Comparison of ENCODE assay signal across 8 cellular contexts in the genomic region with DNA sequence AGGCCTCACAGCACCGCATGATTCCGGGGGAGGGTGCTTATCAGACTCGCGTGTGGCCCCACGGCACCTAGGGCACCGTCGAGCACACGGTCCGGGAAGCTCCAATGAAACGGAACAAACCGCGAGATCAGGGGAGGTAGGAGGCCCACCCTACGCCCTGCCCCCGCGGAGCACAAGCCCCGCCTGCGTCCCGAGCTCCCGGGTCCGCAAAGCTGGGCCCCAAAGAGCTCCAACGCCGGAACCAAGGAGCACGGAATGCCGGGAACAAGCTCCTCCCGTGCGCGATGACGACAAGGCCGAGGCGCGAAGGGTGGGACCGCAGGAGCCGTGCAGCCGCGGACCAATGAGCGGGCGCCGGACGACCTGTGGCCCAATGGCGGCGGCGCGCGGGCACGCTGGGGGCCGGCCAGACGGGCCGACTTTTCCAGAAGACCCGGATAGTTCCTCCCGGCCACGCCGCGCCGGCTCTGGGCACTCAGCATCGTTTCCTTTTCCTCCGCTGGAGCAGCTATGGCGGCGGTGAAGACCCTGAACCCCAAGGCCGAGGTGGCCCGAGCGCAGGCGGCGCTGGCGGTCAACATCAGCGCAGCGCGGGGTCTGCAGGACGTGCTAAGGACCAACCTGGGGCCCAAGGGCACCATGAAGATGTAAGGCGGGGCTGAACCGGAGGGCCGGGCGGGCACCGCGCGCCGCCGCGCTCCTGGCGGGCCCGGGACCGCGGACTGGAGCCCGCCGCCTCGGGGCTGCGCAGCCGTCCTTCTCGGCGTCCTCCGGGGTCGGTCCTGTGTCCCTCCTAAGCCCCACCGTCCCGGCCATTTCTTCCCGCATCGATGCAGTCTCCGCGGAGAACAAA. TPM values are rescaled to one million over a fixed set of nuclear protein-coding genes. Genes with fewer than 3 reads are reported as not detected.
DNase-seq lines count a peak whose midpoint lies in the region; ATAC-seq and TF ChIP-seq lines count a peak whose summit lies in the region.

A gene with protein sequence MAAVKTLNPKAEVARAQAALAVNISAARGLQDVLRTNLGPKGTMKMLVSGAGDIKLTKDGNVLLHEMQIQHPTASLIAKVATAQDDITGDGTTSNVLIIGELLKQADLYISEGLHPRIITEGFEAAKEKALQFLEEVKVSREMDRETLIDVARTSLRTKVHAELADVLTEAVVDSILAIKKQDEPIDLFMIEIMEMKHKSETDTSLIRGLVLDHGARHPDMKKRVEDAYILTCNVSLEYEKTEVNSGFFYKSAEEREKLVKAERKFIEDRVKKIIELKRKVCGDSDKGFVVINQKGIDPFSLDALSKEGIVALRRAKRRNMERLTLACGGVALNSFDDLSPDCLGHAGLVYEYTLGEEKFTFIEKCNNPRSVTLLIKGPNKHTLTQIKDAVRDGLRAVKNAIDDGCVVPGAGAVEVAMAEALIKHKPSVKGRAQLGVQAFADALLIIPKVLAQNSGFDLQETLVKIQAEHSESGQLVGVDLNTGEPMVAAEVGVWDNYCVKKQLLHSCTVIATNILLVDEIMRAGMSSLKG (plus strand): TSS at position 427 of the 853 bp plus-strand sequence. CDS start 84 bp downstream, at position 511.
A gene (minus strand): TSS at position 106 of the 853 bp plus-strand sequence. CDS start 30,232 bp downstream, outside the sequence.

- H3K4me3 ChIP-seq in effector memory CD4-positive, alpha-beta T cell (ENCODE audit: insufficient read depth, low read depth, low read length, poor library complexity, severe bottlenecking) = peak within 1 kb of the TSS; percentile 76

- peak within 1 kb of the TSS; percentile 68 for H3K27ac ChIP-seq in effector memory CD4-positive, alpha-beta T cell (ENCODE audit: insufficient read depth, low read length, poor library complexity, severe bottlenecking)

- POLR2A ChIA-PET in activated CD8-positive, alpha-beta memory T cell treated with anti-CD3 and anti-CD28 coated beads for 36 hours (lab: Charles Lee) = interaction anchor here (0.9 to 1.9 kb wide), 8 partner anchors 8 to 54 kb away, joined by 3 to 24 read pairs (median 4); a partner anchor contains a TSS

- H3K9me3 Mint-ChIP-seq in memory B cell = no peaks in the 10 kb centered on the region

- peaks cover 14% of the 10 kb centered on the region for H3K4me1 Mint-ChIP-seq in memory B cell

- DNase-seq in CMK (ENCODE audit: low read depth) (peak; percentile 82), GM20000 (ENCODE audit: low spot score) (peak; percentile 96), HT-29 (ENCODE audit: low spot score) (peak; percentile 99), NOMO-1 (lab: John Stamatoyannopoulos, UW; ENCODE audit: unreplicated experiment in 2 of 2) (peak; percentile 93 to 95), memory B cell (ENCODE audit: low spot score in 2 of 2) (peak; percentile 60 to 82)
- peak; percentile 82 to 89 (median 86) for DNase-seq in effector memory CD4-positive, alpha-beta T cell
- DNase-seq in stimulated activated CD8-positive, alpha-beta memory T cell treated with anti-CD3 and anti-CD28 coated beads, Interleukin-12 subunit alpha, Interleukin-12 subunit beta, amount 100 ng/mL, for 24 hours (ENCODE audit: extremely low read depth) = peak; percentile 84

- peaks cover 10% of the 10 kb centered on the region for H3K4me1 ChIP-seq in effector memory CD4-positive, alpha-beta T cell (ENCODE audit: control insufficient read depth, insufficient read depth, low read length, poor library complexity, severe bottlenecking)

- peaks cover 5% of the 10 kb centered on the region for H3K36me3 Mint-ChIP-seq in memory B cell

- H3K27ac Mint-ChIP-seq in memory B cell = peak within 1 kb of the TSS; percentile 94

- peak within 1 kb of the TSS; percentile 95 for H3K4me3 Mint-ChIP-seq in memory B cell

- no peaks in the 10 kb centered on the region for H3K27me3 ChIP-seq in effector memory CD4-positive, alpha-beta T cell (replicated peaks; ENCODE audit: control insufficient read depth, insufficient read depth, low read length, poor library complexity, severe bottlenecking)

- H3K36me3 ChIP-seq in effector memory CD4-positive, alpha-beta T cell (ENCODE audit: control insufficient read depth, insufficient read depth, low read length) = peaks cover 26% of the 10 kb centered on the region

- H3K27me3 Mint-ChIP-seq in memory B cell = no peaks in the 10 kb centered on the region

- no peak for TF ChIP-seq CTCF in GM20000 (IDR thresholded peaks at IDR 0.05; ENCODE audit: extremely low read depth, missing control alignments)

- CTCF ChIA-PET in activated CD8-positive, alpha-beta memory T cell treated with anti-CD3 and anti-CD28 coated beads for 36 hours (lab: Charles Lee) = interaction anchor here (1.0 to 1.2 kb wide), 3 partner anchors 9 to 15 kb away, joined by 3 to 4 read pairs (median 3); a partner anchor contains a TSS

- H3K9me3 ChIP-seq in effector memory CD4-positive, alpha-beta T cell (ENCODE audit: control insufficient read depth, low read length) = no peaks in the 10 kb centered on the region

- peak; percentile 86 for ATAC-seq in memory B cell (ENCODE audit: low read depth)

RNA-seq across cellular contexts. Expression of the first gene that starts in this region (rescaled TPM):
- 278 and 294 TPM in 2 replicates for total RNA-seq in HT-29 (2014; rRNA removed; shearing (Covaris generic))
- total RNA-seq in activated CD8-positive, alpha-beta memory T cell treated with anti-CD3 and anti-CD28 coated beads for 36 hours = 100 to 1,000 TPM; 343 to 345 TPM

RNA-seq across cellular contexts. Expression of the second gene that starts in this region (rescaled TPM):
- 126 and 130 TPM in 2 replicates for total RNA-seq in HT-29 (2014; rRNA removed; shearing (Covaris generic))
- total RNA-seq in activated CD8-positive, alpha-beta memory T cell treated with anti-CD3 and anti-CD28 coated beads for 36 hours = 10 to 100 TPM; 36.6 to 39.5 TPM

Comparison
In these comparisons a context has a peak if more than half of its experiments do, and no peak if none do; other contexts are left out.
1. Peak in every context shown above with its lines: DNase-seq, ATAC-seq, H3K4me3 ChIP-seq and H3K27ac ChIP-seq.